In the genomic region with DNA sequence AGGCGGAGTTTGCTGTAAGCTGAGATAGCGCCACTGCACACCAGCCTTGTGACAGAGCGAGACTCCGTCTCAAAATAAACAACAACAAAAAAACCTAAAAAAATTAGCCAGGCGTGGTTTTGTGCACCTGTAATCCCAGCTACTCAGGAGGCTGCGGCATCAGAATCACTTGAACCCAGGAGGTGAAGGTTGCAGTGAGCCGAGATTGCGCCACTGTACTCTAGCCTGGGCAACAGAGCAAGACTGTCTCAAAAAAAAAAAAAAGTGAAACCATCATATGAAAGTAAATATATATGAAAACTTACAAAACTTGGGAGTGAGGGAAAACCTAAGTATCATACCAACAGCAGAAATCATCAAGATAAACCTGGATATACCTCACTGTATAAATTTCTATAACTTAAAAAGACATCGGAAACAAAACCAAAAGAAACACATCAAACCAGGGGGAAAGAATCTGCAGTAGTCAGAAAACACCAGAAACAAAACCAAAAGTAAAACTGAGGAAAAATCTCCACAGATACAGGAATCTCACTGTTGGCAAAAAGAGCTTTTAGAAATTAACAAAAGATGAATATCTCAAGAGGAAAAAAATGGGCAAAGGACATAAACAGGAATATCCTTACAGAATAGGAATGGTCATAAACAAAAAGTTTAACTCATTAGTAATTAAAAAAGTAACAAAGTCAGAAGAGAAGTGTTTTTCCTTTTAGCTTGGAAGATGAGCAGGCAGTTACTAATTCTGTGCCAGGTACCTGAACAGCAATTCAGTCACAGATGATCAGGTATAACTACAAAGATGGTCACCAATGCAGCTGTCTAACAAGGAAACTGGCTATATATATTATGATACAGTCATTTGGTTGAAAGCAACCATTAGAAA, we compare ENCODE assay signal across 14 cellular contexts. TPM values are rescaled to one million over a fixed set of nuclear protein-coding genes. Genes with fewer than 3 reads are reported as not detected.
DNase-seq lines count a peak whose midpoint lies in the region; ATAC-seq, FAIRE-seq and TF ChIP-seq lines count a peak whose summit lies in the region.
"Had no signal": no experiment of that assay in that cellular context is flagged by ENCODE, and none has a peak within 500 bp of the region (broad histone marks: within the 10 kb centered on the region; RNA-seq: fewer than 3 reads in every experiment).

No MANE protein-coding gene starts in this region.

- H3K4ac ChIP-seq in mesenchymal stem cell (ENCODE audit: low read depth in 1 of 2, low read length in 2 of 2) = no peak overlapping the region

- H2AFZ ChIP-seq in mesenchymal stem cell (ENCODE audit: low read depth, low read length) = no peak overlapping the region
- H2AFZ ChIP-seq: GM23338 had no signal

- H3K36me3 ChIP-seq in CD4-positive, alpha-beta memory T cell (ENCODE audit: insufficient read depth, low read length) = no peaks in the 10 kb centered on the region
- peaks cover 36 to 86% of the 10 kb centered on the region in 2 experiments for H3K36me3 ChIP-seq in mesenchymal stem cell (ENCODE audit: control insufficient read depth in 1 of 2, insufficient read depth in 2 of 2, low read depth in 1 of 2, low read length in 2 of 2)
- H3K36me3 ChIP-seq in kidney (ENCODE audit: control insufficient read depth in 1 of 2, insufficient read depth in 2 of 2, low read length in 2 of 2) = no peaks in the 10 kb centered on the region

- no peak overlapping the region for H4K8ac ChIP-seq in mesenchymal stem cell (ENCODE audit: low read length)

- no peaks in the 10 kb centered on the region for H3K9me3 Mint-ChIP-seq in CD4-positive, alpha-beta memory T cell
- H3K9me3 Mint-ChIP-seq: GM23338 had no signal

- H3K27me3 Mint-ChIP-seq in CD4-positive, alpha-beta memory T cell = peaks cover 7 to 27% of the 10 kb centered on the region in 2 donors
- H3K27me3 Mint-ChIP-seq in T-helper 17 cell = peaks cover 31% of the 10 kb centered on the region

- DNase-seq in CD4-positive, alpha-beta memory T cell = peak in 2 of 5 donors; percentile 7 to 10
- DNase-seq in T-helper 17 cell (no peak), mesenchymal stem cell (no peak), kidney glomerular epithelial cell (lab: John Stamatoyannopoulos, UW) (no peak), kidney (no peak)
- DNase-seq in stimulated activated CD4-positive, alpha-beta T cell treated with anti-CD3 and anti-CD28 coated beads, Interleukin-2, amount 100 ng/mL, for 24 hours = no peak
- DNase-seq: COR-L47, MV-4-11, NCI-H2227 treated with DMSO at 0.1 percent for 48 hours, testis had no signal

- 94% methylated on average over 8 of the region's 9 CpGs for WGBS in mesenchymal stem cell

- peak overlapping the region; percentile 62 to 87 (median 80) for H3K4me3 Mint-ChIP-seq in CD4-positive, alpha-beta memory T cell
- peak overlapping the region; percentile 89 for H3K4me3 Mint-ChIP-seq in T-helper 17 cell
- H3K4me3 Mint-ChIP-seq: GM23338 had no signal

- no peak overlapping the region for H2BK5ac ChIP-seq in mesenchymal stem cell (ENCODE audit: low read depth, low read length, poor library complexity, severe bottlenecking)

- H4K91ac ChIP-seq in mesenchymal stem cell (ENCODE audit: low read length) = no peak overlapping the region

- intact Hi-C loops in CD4-positive, alpha-beta memory T cell (cut with micrococcal nuclease) = no loop called here
- intact Hi-C loops in kidney (cut with DNase I) = no loop called here

- H2BK12ac ChIP-seq in mesenchymal stem cell (ENCODE audit: low read length in 2 of 2) = no peak overlapping the region

- no peaks in the 10 kb centered on the region for H3K27me3 ChIP-seq in CD4-positive, alpha-beta memory T cell (ENCODE audit: insufficient read depth, low read length)
- H3K27me3 ChIP-seq in mesenchymal stem cell (ENCODE audit: control insufficient read depth in 1 of 2, insufficient read depth in 1 of 2, low read length in 2 of 2) = no peaks in the 10 kb centered on the region
- H3K27me3 ChIP-seq: gastroesophageal sphincter, testis had no signal

- no peak overlapping the region for H3K27ac ChIP-seq in CD4-positive, alpha-beta memory T cell (ENCODE audit: low read depth, low read length)
- H3K27ac ChIP-seq in mesenchymal stem cell (ENCODE audit: low read length, poor library complexity, severe bottlenecking) = no peak overlapping the region
- H3K27ac ChIP-seq in kidney (ENCODE audit: low read depth in 2 of 2, low read length in 2 of 2) = no peak overlapping the region
- H3K27ac ChIP-seq: gastroesophageal sphincter, testis had no signal

- POLR2A ChIA-PET in CD4-positive, alpha-beta memory T cell (lab: Charles Lee; ENCODE audit: partially characterized antibody) = no interaction called here

- H3K27ac Mint-ChIP-seq in CD4-positive, alpha-beta memory T cell = peak overlapping the region in 6 of 7 donors; percentile 15 to 82 (median 68)
- H3K27ac Mint-ChIP-seq in T-helper 17 cell = peak overlapping the region; percentile 94
- H3K27ac Mint-ChIP-seq: GM23338 had no signal

- CTCF ChIA-PET in CD4-positive, alpha-beta memory T cell (lab: Charles Lee; ENCODE audit: partially characterized antibody) = interaction anchor here (1.4 to 1.6 kb wide), 2 partner anchors 124 kb away, joined by 4 read pairs; no protein-coding TSS in a partner anchor

- H3K18ac ChIP-seq in mesenchymal stem cell (ENCODE audit: low read depth in 1 of 2, low read length in 2 of 2) = no peak overlapping the region

- H3K14ac ChIP-seq in mesenchymal stem cell (ENCODE audit: low read length in 2 of 2) = no peak overlapping the region

- peak overlapping the region; percentile 3 for H3K9ac ChIP-seq in mesenchymal stem cell (ENCODE audit: low read length)
- H3K9ac ChIP-seq in kidney (ENCODE audit: low read length in 2 of 2) = no peak overlapping the region

- H3K4me1 Mint-ChIP-seq in CD4-positive, alpha-beta memory T cell = peaks cover 2 to 9% (median 5%) of the 10 kb centered on the region in 4 donors
- peaks cover 5% of the 10 kb centered on the region for H3K4me1 Mint-ChIP-seq in T-helper 17 cell
- H3K4me1 Mint-ChIP-seq: GM23338 had no signal

- ATAC-seq in GM18867 (IDR thresholded peaks at IDR 0.05; ENCODE audit: unreplicated experiment) (peak; percentile 61), T-helper 17 cell (peak; percentile 52), GM19467 (IDR thresholded peaks at IDR 0.05; ENCODE audit: unreplicated experiment) (no peak)
- ATAC-seq: gastroesophageal sphincter, GM23338 had no signal

- no peaks in the 10 kb centered on the region for H3K4me1 ChIP-seq in CD4-positive, alpha-beta memory T cell (ENCODE audit: insufficient read depth, low read length)
- H3K4me1 ChIP-seq in mesenchymal stem cell (ENCODE audit: control insufficient read depth, insufficient read depth, low read depth, low read length) = no peaks in the 10 kb centered on the region
- no peaks in the 10 kb centered on the region for H3K4me1 ChIP-seq in kidney (ENCODE audit: control insufficient read depth in 1 of 2, insufficient read depth in 1 of 2, low read depth in 1 of 2, low read length in 2 of 2)
- H3K4me1 ChIP-seq: testis had no signal

- no peak overlapping the region for H3K23ac ChIP-seq in mesenchymal stem cell (ENCODE audit: low read length in 2 of 2)

- no peak for TF ChIP-seq CTCF in kidney (IDR thresholded peaks at IDR 0.05; ENCODE audit: borderline replicate concordance, extremely low read depth, insufficient read depth)

- FAIRE-seq in kidney (lab: Jason Lieb, UNC) = no peak

- no peak overlapping the region for H3K4me3 ChIP-seq in CD4-positive, alpha-beta memory T cell (ENCODE audit: low read length in 2 of 2)
- H3K4me3 ChIP-seq in mesenchymal stem cell (ENCODE audit: insufficient read depth in 1 of 2, low read depth in 1 of 2, low read length in 2 of 2) (no peak overlapping the region), kidney (ENCODE audit: low read length in 2 of 2) (no peak overlapping the region)
- H3K4me3 ChIP-seq: gastroesophageal sphincter, GM23338, testis had no signal

- H3K79me1 ChIP-seq in mesenchymal stem cell (replicated peaks; ENCODE audit: low read length, poor library complexity, severe bottlenecking) = peaks cover 23% of the 10 kb centered on the region

- H3K36me3 Mint-ChIP-seq in CD4-positive, alpha-beta memory T cell = no peaks in the 10 kb centered on the region
- peaks cover 4% of the 10 kb centered on the region for H3K36me3 Mint-ChIP-seq in T-helper 17 cell (ENCODE audit: low read depth)

- H3K9me3 ChIP-seq in CD4-positive, alpha-beta memory T cell (ENCODE audit: control insufficient read depth in 1 of 2, low read length in 2 of 2) = no peaks in the 10 kb centered on the region
- H3K9me3 ChIP-seq in T-helper 17 cell (ENCODE audit: control insufficient read depth, low read length, poor library complexity, severe bottlenecking) (no peaks in the 10 kb centered on the region), mesenchymal stem cell (ENCODE audit: control insufficient read depth, low read length) (no peaks in the 10 kb centered on the region), kidney (ENCODE audit: control insufficient read depth in 1 of 2, low read length in 2 of 2) (no peaks in the 10 kb centered on the region)
- H3K9me3 ChIP-seq: gastroesophageal sphincter, testis had no signal

- no peak overlapping the region for H3K4me2 ChIP-seq in mesenchymal stem cell (ENCODE audit: low read length, poor library complexity, severe bottlenecking)
- H3K4me2 ChIP-seq: GM23338 had no signal

- H2BK15ac ChIP-seq in mesenchymal stem cell (ENCODE audit: low read depth, poor library complexity, severe bottlenecking) = no peak overlapping the region

- no peak overlapping the region for H2BK120ac ChIP-seq in mesenchymal stem cell (ENCODE audit: low read depth, low read length)

- no peak overlapping the region for H2AK5ac ChIP-seq in mesenchymal stem cell (ENCODE audit: low read length, severe bottlenecking)

RNA-seq across cellular contexts. Expression of gene ETV5, which starts 41.3 kb away (rescaled TPM):
- 1 to 10 TPM in 1 of 2 experiments, under 1 TPM in 1; 0.81 to 1.1 TPM for total RNA-seq in CD4-positive, alpha-beta memory T cell
- not detected for polyA plus RNA-seq in CD4-positive, alpha-beta memory T cell
- total RNA-seq in T-helper 17 cell (under 1 TPM in 1 of 2 donors, not detected in 1; 0.70 TPM), kidney (34.6 TPM)
- 59.7 TPM for polyA plus RNA-seq in mesenchymal stem cell (2013, experiment 1 of 2)
- 58.6 TPM for polyA plus RNA-seq in mesenchymal stem cell (2013, experiment 2 of 2)
- polyA plus RNA-seq in kidney (ENCODE audit: insufficient read depth, low read depth, low replicate concordance) = 5.1 TPM

Comparison
In these comparisons a context has a peak if more than half of its experiments do, and no peak if none do; other contexts are left out.
1. RNA of gene ETV5, which starts 41.3 kb away (total RNA-seq): 34.6 TPM in kidney (single experiment); 0.81 to 1.1 TPM in CD4-positive, alpha-beta memory T cell and 0.70 TPM in T-helper 17 cell; every median in the first group is over 10 times any median in the second.